29 cellular contexts compared by ENCODE assay signal in genomic region chr3:122283796-122284445, GRCh38. TPM values are rescaled to one million over a fixed set of nuclear protein-coding genes. Genes with fewer than 3 reads are reported as not detected.
"Had no signal": no experiment of that assay in that cellular context is flagged by ENCODE, and none has a peak within 500 bp of the region (broad histone marks: within the 10 kb centered on the region; RNA-seq: fewer than 3 reads in every experiment).

No MANE protein-coding gene starts in this region.

- H3K27me3 Mint-ChIP-seq: activated naive CD8-positive, alpha-beta T cell treated with anti-CD3 and anti-CD28 coated beads, Interleukin-2, amount 50 U/mL, for 24 hours had no signal

- H3K36me3 Mint-ChIP-seq: activated naive CD4-positive, alpha-beta T cell treated with anti-CD3 and anti-CD28 coated beads, Interleukin-2, amount 50 U/mL, for 72 hours; WTC11 had no signal

- H3K4me3 Mint-ChIP-seq: activated CD8-positive, alpha-beta T cell treated with anti-CD3 and anti-CD28 coated beads, Interleukin-2, amount 10 ng/mL, durations not matched to agents 7 days and 5 days; activated naive CD8-positive, alpha-beta T cell treated with anti-CD3 and anti-CD28 coated beads, Interleukin-2, amount 50 U/mL, for 24 hours; activated T-helper 1 cell treated with anti-CD3 and anti-CD28 coated beads, Interleukin-12 subunit alpha, Interleukin-12 subunit beta, Interleukin-2, Interleukin-4 antibody, amounts not matched to agents 30 ng/mL and 10 ng/mL and 1 ng/mL, durations not matched to agents 14 hours and 24 hours and 36 hours; T-helper 1 cell treated with Interleukin-12 subunit alpha and Interleukin-12 subunit beta and Interleukin-4 antibody, amounts not matched to agents 30 μg/mL and 1 μg/mL, for 36 hours; WTC11 had no signal

- H3K27ac Mint-ChIP-seq: activated CD8-positive, alpha-beta T cell treated with anti-CD3 and anti-CD28 coated beads, Interleukin-2, amount 10 ng/mL, durations not matched to agents 7 days and 5 days; activated naive CD4-positive, alpha-beta T cell treated with anti-CD3 and anti-CD28 coated beads, Interleukin-2, amount 50 U/mL, for 72 hours; activated naive CD8-positive, alpha-beta T cell treated with anti-CD3 and anti-CD28 coated beads, Interleukin-2, amount 50 U/mL, for 24 hours; activated T-helper 1 cell treated with anti-CD3 and anti-CD28 coated beads, Interleukin-12 subunit alpha, Interleukin-12 subunit beta, Interleukin-2, Interleukin-4 antibody, amounts not matched to agents 30 ng/mL and 10 ng/mL and 1 ng/mL, durations not matched to agents 14 hours and 24 hours and 36 hours; T-helper 1 cell treated with Interleukin-12 subunit alpha and Interleukin-12 subunit beta and Interleukin-4 antibody, amounts not matched to agents 30 μg/mL and 1 μg/mL, for 36 hours; WTC11 had no signal

- H3K9me3 Mint-ChIP-seq: activated naive CD4-positive, alpha-beta T cell treated with anti-CD3 and anti-CD28 coated beads, Interleukin-2, amount 50 U/mL, for 72 hours; activated naive CD8-positive, alpha-beta T cell treated with anti-CD3 and anti-CD28 coated beads, Interleukin-2, amount 50 U/mL, for 24 hours; activated T-helper 1 cell treated with anti-CD3 and anti-CD28 coated beads, Interleukin-12 subunit alpha, Interleukin-12 subunit beta, Interleukin-2, Interleukin-4 antibody, amounts not matched to agents 30 ng/mL and 10 ng/mL and 1 ng/mL, durations not matched to agents 14 hours and 24 hours and 36 hours; T-helper 1 cell treated with Interleukin-12 subunit alpha and Interleukin-12 subunit beta and Interleukin-4 antibody, amounts not matched to agents 30 μg/mL and 1 μg/mL, for 36 hours; WTC11 had no signal

- H3K4me1 Mint-ChIP-seq: activated naive CD8-positive, alpha-beta T cell treated with anti-CD3 and anti-CD28 coated beads, Interleukin-2, amount 50 U/mL, for 24 hours; WTC11 had no signal

- DNase-seq: activated CD4-positive, alpha-beta T cell treated with anti-CD3 and anti-CD28 coated beads for 48 hours; activated CD4-positive, alpha-beta T cell treated with anti-CD3 and anti-CD28 coated beads, Interleukin-2, amount 50 U/mL, for 4 hours; activated CD4-positive, CD25-positive, alpha-beta regulatory T cell treated with anti-CD3 and anti-CD28 coated beads, Interleukin-2, amount 50 U/mL, for 72 hours; activated CD8-positive, alpha-beta memory T cell treated with anti-CD3 and anti-CD28 coated beads, Interleukin-2, amount 50 U/mL, for 48 hours; activated CD8-positive, alpha-beta T cell treated with anti-CD3 and anti-CD28 coated beads, Interleukin-2, amount 10 ng/mL, durations not matched to agents 7 days and 5 days; activated effector memory CD4-positive, alpha-beta T cell treated with anti-CD3 and anti-CD28 coated beads, Interleukin-2, amount 50 U/mL, for 16 hours; activated naive CD4-positive, alpha-beta T cell treated with Interleukin-2 at 50 U/mL for 16 hours; activated naive CD8-positive, alpha-beta T cell treated with anti-CD3 and anti-CD28 coated beads, Interleukin-2, amount 50 U/mL, for 24 hours; activated T-cell treated with anti-CD3 and anti-CD28 coated beads, Interleukin-2, amount 50 U/mL, for 1 hour; amniotic stem cell; body of pancreas; central memory CD4-positive, alpha-beta T cell; NCI-H1092 treated with DMSO at 0.1 percent for 48 hours; NCI-H1417 treated with DMSO at 0.1 percent for 48 hours; NCI-H187; NCI-H2081; NCI-H345; NCI-H510A; NCI-H526 treated with DMSO at 0.1 percent for 48 hours; Peyer's patch; Right ventricle myocardium superior; SJCRH30; T-helper 9 cell had no signal

RNA-seq across cellular contexts. Expression of gene CSTA, which starts 41.1 kb away (rescaled TPM):
- total RNA-seq: activated CD8-positive, alpha-beta T cell treated with anti-CD3 and anti-CD28 coated beads, Interleukin-2, amount 10 ng/mL, durations not matched to agents 7 days and 5 days; activated naive CD4-positive, alpha-beta T cell treated with anti-CD3 and anti-CD28 coated beads, Interleukin-2, amount 50 U/mL, for 72 hours; activated T-helper 1 cell treated with anti-CD3 and anti-CD28 coated beads, Interleukin-12 subunit alpha, Interleukin-12 subunit beta, Interleukin-2, Interleukin-4 antibody, amounts not matched to agents 30 ng/mL and 10 ng/mL and 1 ng/mL, durations not matched to agents 14 hours and 24 hours and 36 hours; ascending aorta; chondrocyte; Peyer's patch; SJCRH30; WTC11 had no signal
